ENCODE assay signal across 12 cellular contexts in genomic region chr1:25033030-25033827, GRCh38.
DNase-seq lines count a peak whose midpoint lies in the region; FAIRE-seq and TF ChIP-seq lines count a peak whose summit lies in the region.
"Had no signal": no experiment of that assay in that cellular context is flagged by ENCODE, and none has a peak within 500 bp of the region (broad histone marks: within the 10 kb centered on the region; RNA-seq: fewer than 3 reads in every experiment).

No MANE protein-coding gene starts in this region.

- peak; percentile 62 for DNase-seq in activated CD8-positive, alpha-beta memory T cell treated with anti-CD3 and anti-CD28 coated beads, Interleukin-2, amount 50 U/mL, for 48 hours
- no peak for DNase-seq in activated CD8-positive, alpha-beta memory T cell treated with anti-CD3 and anti-CD28 coated beads for 24 hours
- DNase-seq in Karpas-422 (no peak), astrocyte (ENCODE audit: low read depth) (no peak), spleen (no peak), SW480 (ENCODE audit: low spot score) (no peak), hippocampal formation (lab: John Stamatoyannopoulos, UW) (no peak)
- DNase-seq in activated CD4-positive, CD25-positive, alpha-beta regulatory T cell treated with anti-CD3 and anti-CD28 coated beads, Interleukin-2, amount 50 U/mL, for 72 hours = no peak
- DNase-seq: activated CD4-positive, alpha-beta T cell treated with anti-CD3 and anti-CD28 coated beads, Interleukin-2, amount 50 U/mL, for 48 hours had no signal

- no peak for TF ChIP-seq POLR2A in spleen (IDR thresholded peaks at IDR 0.05)

- no peaks in the 10 kb centered on the region for H3K9me2 ChIP-seq in Karpas-422 (replicated peaks; ENCODE audit: insufficient read depth, low read length)

- H3K9ac ChIP-seq in Karpas-422 (ENCODE audit: low read length) (peak overlapping the region; percentile 59), astrocyte (ENCODE audit: low read length) (peak overlapping the region; percentile 72)

- H3K36me3 ChIP-seq in Karpas-422 (ENCODE audit: insufficient read depth, low read length) = no peaks in the 10 kb centered on the region
- H3K36me3 ChIP-seq in astrocyte (ENCODE audit: insufficient read depth, low read length) = no peaks in the 10 kb centered on the region
- no peaks in the 10 kb centered on the region for H3K36me3 ChIP-seq in spleen

- peaks cover 3% of the 10 kb centered on the region for H3K9me3 Mint-ChIP-seq in astrocyte (ENCODE audit: unreplicated experiment)

- H3K27ac Mint-ChIP-seq in astrocyte (ENCODE audit: unreplicated experiment) = no peak overlapping the region

- H3K4me3 ChIP-seq in Karpas-422 (ENCODE audit: low read length) (peak overlapping the region; percentile 41), astrocyte (ENCODE audit: insufficient read depth, low read depth, low read length) (no peak overlapping the region), spleen (peak overlapping the region in 1 of 8 donors; percentile 39)

- WGBS in spleen, 5 donors = 49 to 69% (median 58%) methylated on average over 6 to 12 of the region's 12 CpGs

- TF ChIP-seq CTCF in astrocyte (IDR thresholded peaks at IDR 0.05; ENCODE audit: insufficient read depth, low read depth, low read length) (no peak), spleen (IDR thresholded peaks at IDR 0.05 in 8 of 11, conservative IDR thresholded peaks at IDR 0.05 in 3 of 11) (no peak)

- no peaks in the 10 kb centered on the region for H4K20me1 ChIP-seq in Karpas-422 (ENCODE audit: insufficient read depth, low read depth, low read length)
- H4K20me1 ChIP-seq in astrocyte (ENCODE audit: insufficient read depth, low read length) = no peaks in the 10 kb centered on the region

- no peak for FAIRE-seq in astrocyte (lab: Jason Lieb, UNC)
- FAIRE-seq: G401.6, HTR-8/SVneo had no signal

- no peak overlapping the region for H3K4me3 Mint-ChIP-seq in astrocyte (ENCODE audit: unreplicated experiment)
- H3K4me3 Mint-ChIP-seq: brain had no signal

- H3K4me1 Mint-ChIP-seq in astrocyte (ENCODE audit: low read depth, unreplicated experiment) = peaks cover 5% of the 10 kb centered on the region

- H3K27ac ChIP-seq in Karpas-422 (ENCODE audit: low read length) (peak overlapping the region; percentile 90), astrocyte (ENCODE audit: low read depth, low read length) (peak overlapping the region; percentile 64), spleen (peak overlapping the region; percentile 45 to 84 (median 80))

- intact Hi-C loops in spleen (cut with DNase I; ENCODE audit: low total_unique reads) = no loop called here

- H3K4me2 ChIP-seq in Karpas-422 (ENCODE audit: low read depth, low read length, poor library complexity, severe bottlenecking) = peak overlapping the region; percentile 66
- no peak overlapping the region for H3K4me2 ChIP-seq in astrocyte (ENCODE audit: low read length)

- peaks cover 14% of the 10 kb centered on the region for H3K27me3 Mint-ChIP-seq in astrocyte (ENCODE audit: low read depth, unreplicated experiment)

- H3K27me3 ChIP-seq in Karpas-422 (ENCODE audit: low read length) = peaks cover 3% of the 10 kb centered on the region; the same call in 1 of the 2 replicates
- peaks cover 3% of the 10 kb centered on the region for H3K27me3 ChIP-seq in astrocyte (ENCODE audit: insufficient read depth, low read length)
- no peaks in the 10 kb centered on the region for H3K27me3 ChIP-seq in spleen (replicated peaks in 1 of 7)

- H3K9me3 ChIP-seq in Karpas-422 (ENCODE audit: low read length) (no peaks in the 10 kb centered on the region), astrocyte (ENCODE audit: insufficient read depth, low read depth, low read length) (no peaks in the 10 kb centered on the region), spleen (no peaks in the 10 kb centered on the region)

- H3K36me3 Mint-ChIP-seq in astrocyte (ENCODE audit: low read depth, unreplicated experiment) = no peaks in the 10 kb centered on the region
- H3K36me3 Mint-ChIP-seq: brain had no signal

- peaks cover 57% of the 10 kb centered on the region for H3K4me1 ChIP-seq in Karpas-422 (ENCODE audit: low read length)
- peaks cover 31% of the 10 kb centered on the region for H3K4me1 ChIP-seq in astrocyte (ENCODE audit: insufficient read depth, low read length)
- peaks cover 57 to 98% (median 81%) of the 10 kb centered on the region in 6 donors for H3K4me1 ChIP-seq in spleen

- H2AFZ ChIP-seq in Karpas-422 (ENCODE audit: low read length) (peak overlapping the region; percentile 18; the same call in 1 of the 2 replicates), astrocyte (ENCODE audit: low read depth, low read length) (no peak overlapping the region)

- H3K79me2 ChIP-seq in Karpas-422 (ENCODE audit: low read length) (no peaks in the 10 kb centered on the region), astrocyte (ENCODE audit: insufficient read depth, low read length) (no peaks in the 10 kb centered on the region)
